Comparison of ENCODE assay signal across 1 cellular context in the genomic region with DNA sequence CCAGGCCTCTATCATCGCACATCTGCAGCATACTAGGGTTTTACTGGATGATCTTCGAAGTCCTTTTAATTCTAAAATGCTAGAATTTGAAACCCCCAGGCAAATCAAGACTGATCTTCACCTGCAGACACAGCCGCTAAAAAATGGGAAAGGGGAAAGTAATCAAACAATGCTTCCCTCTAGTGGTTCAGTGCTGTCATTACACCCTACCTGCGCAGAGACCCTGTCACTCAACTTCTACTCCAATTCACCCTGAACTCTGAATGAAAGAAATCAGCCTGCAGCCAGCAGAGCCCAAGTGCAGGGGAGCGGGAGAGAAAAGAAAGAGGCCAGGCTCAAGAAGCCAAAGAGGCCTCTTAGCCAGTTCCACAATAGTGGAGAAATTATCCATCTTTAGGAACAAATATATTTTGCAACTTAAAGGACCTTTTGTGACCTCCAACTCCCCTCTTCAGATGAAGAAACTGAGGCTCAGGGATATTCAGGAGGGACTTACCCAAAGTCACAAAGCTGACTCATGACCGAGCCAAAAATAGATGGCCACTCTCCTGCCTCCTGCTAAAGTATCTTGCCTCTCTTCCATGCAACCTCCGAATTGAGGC.
TF ChIP-seq lines count a peak whose summit lies in the region.

No MANE protein-coding gene starts in this region.

TF ChIP-seq in WTC11, 78 proteins besides CTCF, POLR2A, EP300 and RAD21 (continued from another document):
- TF ChIP-seq, protein P1, sequence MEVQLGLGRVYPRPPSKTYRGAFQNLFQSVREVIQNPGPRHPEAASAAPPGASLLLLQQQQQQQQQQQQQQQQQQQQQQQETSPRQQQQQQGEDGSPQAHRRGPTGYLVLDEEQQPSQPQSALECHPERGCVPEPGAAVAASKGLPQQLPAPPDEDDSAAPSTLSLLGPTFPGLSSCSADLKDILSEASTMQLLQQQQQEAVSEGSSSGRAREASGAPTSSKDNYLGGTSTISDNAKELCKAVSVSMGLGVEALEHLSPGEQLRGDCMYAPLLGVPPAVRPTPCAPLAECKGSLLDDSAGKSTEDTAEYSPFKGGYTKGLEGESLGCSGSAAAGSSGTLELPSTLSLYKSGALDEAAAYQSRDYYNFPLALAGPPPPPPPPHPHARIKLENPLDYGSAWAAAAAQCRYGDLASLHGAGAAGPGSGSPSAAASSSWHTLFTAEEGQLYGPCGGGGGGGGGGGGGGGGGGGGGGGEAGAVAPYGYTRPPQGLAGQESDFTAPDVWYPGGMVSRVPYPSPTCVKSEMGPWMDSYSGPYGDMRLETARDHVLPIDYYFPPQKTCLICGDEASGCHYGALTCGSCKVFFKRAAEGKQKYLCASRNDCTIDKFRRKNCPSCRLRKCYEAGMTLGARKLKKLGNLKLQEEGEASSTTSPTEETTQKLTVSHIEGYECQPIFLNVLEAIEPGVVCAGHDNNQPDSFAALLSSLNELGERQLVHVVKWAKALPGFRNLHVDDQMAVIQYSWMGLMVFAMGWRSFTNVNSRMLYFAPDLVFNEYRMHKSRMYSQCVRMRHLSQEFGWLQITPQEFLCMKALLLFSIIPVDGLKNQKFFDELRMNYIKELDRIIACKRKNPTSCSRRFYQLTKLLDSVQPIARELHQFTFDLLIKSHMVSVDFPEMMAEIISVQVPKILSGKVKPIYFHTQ (CRISPR knock-in tag; IDR thresholded peaks at IDR 0.05) = no peak
- no peak for TF ChIP-seq ATF1 (CRISPR knock-in tag; IDR thresholded peaks at IDR 0.05)
- no peak for TF ChIP-seq TP53 (CRISPR knock-in tag; IDR thresholded peaks at IDR 0.05)
- TF ChIP-seq, protein P2, sequence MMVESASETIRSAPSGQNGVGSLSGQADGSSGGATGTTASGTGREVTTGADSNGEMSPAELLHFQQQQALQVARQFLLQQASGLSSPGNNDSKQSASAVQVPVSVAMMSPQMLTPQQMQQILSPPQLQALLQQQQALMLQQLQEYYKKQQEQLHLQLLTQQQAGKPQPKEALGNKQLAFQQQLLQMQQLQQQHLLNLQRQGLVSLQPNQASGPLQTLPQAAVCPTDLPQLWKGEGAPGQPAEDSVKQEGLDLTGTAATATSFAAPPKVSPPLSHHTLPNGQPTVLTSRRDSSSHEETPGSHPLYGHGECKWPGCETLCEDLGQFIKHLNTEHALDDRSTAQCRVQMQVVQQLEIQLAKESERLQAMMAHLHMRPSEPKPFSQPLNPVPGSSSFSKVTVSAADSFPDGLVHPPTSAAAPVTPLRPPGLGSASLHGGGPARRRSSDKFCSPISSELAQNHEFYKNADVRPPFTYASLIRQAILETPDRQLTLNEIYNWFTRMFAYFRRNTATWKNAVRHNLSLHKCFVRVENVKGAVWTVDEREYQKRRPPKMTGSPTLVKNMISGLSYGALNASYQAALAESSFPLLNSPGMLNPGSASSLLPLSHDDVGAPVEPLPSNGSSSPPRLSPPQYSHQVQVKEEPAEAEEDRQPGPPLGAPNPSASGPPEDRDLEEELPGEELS (CRISPR knock-in tag; IDR thresholded peaks at IDR 0.05) = no peak
- no peak for TF ChIP-seq IRF2 (CRISPR knock-in tag; IDR thresholded peaks at IDR 0.05; ENCODE audit: borderline replicate concordance, low read depth)
- TF ChIP-seq JUN (CRISPR knock-in tag; IDR thresholded peaks at IDR 0.05) = no peak
- TF ChIP-seq GABPB1 (CRISPR knock-in tag; IDR thresholded peaks at IDR 0.05) = no peak
- no peak for TF ChIP-seq HMGXB4 (CRISPR knock-in tag; IDR thresholded peaks at IDR 0.05)
TF ChIP-seq in WTC11: peak in this region for 0.
